14 cellular contexts compared by ENCODE assay signal in the genomic region with DNA sequence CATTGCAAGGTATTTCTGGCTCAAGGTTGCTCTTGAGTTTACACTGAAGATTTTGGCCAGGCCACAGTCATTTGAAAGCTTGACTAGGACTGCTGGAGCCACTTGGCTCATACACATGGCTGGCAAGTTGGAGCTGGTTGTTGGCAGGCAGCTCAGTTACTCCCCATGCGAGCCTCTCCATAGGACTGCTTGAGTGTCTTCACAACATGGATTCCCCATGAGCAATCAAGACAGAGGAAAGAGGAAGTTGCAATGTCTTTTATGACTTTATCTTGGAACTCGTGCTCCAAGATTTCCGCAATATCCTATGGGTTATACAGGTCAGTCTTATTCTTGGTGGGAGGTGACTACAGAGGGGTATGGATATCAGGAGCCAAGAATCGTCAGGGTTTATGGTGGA. TPM values are rescaled to one million over a fixed set of nuclear protein-coding genes. Genes with fewer than 3 reads are reported as not detected.
DNase-seq lines count a peak whose midpoint lies in the region; ATAC-seq and TF ChIP-seq lines count a peak whose summit lies in the region.
"Had no signal": no experiment of that assay in that cellular context is flagged by ENCODE, and none has a peak within 500 bp of the region (broad histone marks: within the 10 kb centered on the region; RNA-seq: fewer than 3 reads in every experiment).

No MANE protein-coding gene starts in this region.

- no peaks in the 10 kb centered on the region for H3K27me3 ChIP-seq in CD8-positive, alpha-beta T cell (ENCODE audit: insufficient read depth, low read length)
- H3K27me3 ChIP-seq in suprapubic skin (no peaks in the 10 kb centered on the region), ascending aorta (no peaks in the 10 kb centered on the region)
- H3K27me3 ChIP-seq: dorsolateral prefrontal cortex had no signal

- WGBS in suprapubic skin = 58% methylated on average over 4 of the region's 4 CpGs

- in situ Hi-C loops in KBM-7 (cut with MboI; ENCODE audit: low pct_unique_long_range_greater_than_20kb, low sequenced_read_pairs) = no loop called here

- POLR2A ChIA-PET in CD8-positive, alpha-beta T cell (lab: Charles Lee) = interaction anchor here (1.2 kb wide), 1 partner anchor 12 kb away, joined by 3 read pairs; no protein-coding TSS in a partner anchor
- POLR2A ChIA-PET in naive thymus-derived CD8-positive, alpha-beta T cell (lab: Charles Lee) = interaction anchor here (1.2 kb wide), 1 partner anchor 85 kb away, joined by 3 read pairs; no protein-coding TSS in a partner anchor

- no peak for TF ChIP-seq POLR2A in suprapubic skin (IDR thresholded peaks at IDR 0.05)

- no peak for TF ChIP-seq EP300 in suprapubic skin (IDR thresholded peaks at IDR 0.05)

- intact Hi-C loops in CD8-positive, alpha-beta T cell (cut with DNase I, micrococcal nuclease) = loop anchor here (5.0 to 10.0 kb wide), 3 partner anchors 404 to 1147 kb away; a partner anchor contains a TSS
- intact Hi-C loops in ascending aorta (cut with DNase I) = no loop called here

- H3K4me3 Mint-ChIP-seq in CD8-positive, alpha-beta T cell = peak overlapping the region; percentile 81
- H3K4me3 Mint-ChIP-seq in brain = peak overlapping the region; percentile 71 to 92 (median 88)
- H3K4me3 Mint-ChIP-seq in naive thymus-derived CD8-positive, alpha-beta T cell = peak overlapping the region in 8 of 10 donors; percentile 13 to 94 (median 48)

- no peak overlapping the region for H3K4me3 ChIP-seq in CD8-positive, alpha-beta T cell (ENCODE audit: low read depth, low read length)
- H3K4me3 ChIP-seq in suprapubic skin (no peak overlapping the region), ascending aorta (no peak overlapping the region)

- H3K9me3 ChIP-seq in CD8-positive, alpha-beta T cell (ENCODE audit: low read length) = no peaks in the 10 kb centered on the region
- H3K9me3 ChIP-seq in suprapubic skin (no peaks in the 10 kb centered on the region), ascending aorta (no peaks in the 10 kb centered on the region)

- no peak overlapping the region for H3K27ac Mint-ChIP-seq in CD8-positive, alpha-beta T cell
- peak overlapping the region; percentile 35 to 98 (median 74) for H3K27ac Mint-ChIP-seq in brain
- peak overlapping the region in 5 of 10 donors; percentile 27 to 99 (median 61) for H3K27ac Mint-ChIP-seq in naive thymus-derived CD8-positive, alpha-beta T cell

- ATAC-seq in CD8-positive, alpha-beta T cell = no peak
- no peak for ATAC-seq in naive thymus-derived CD8-positive, alpha-beta T cell

- no peak overlapping the region for H3K27ac ChIP-seq in CD8-positive, alpha-beta T cell (ENCODE audit: low read depth, low read length)
- H3K27ac ChIP-seq in suprapubic skin (no peak overlapping the region), ascending aorta (no peak overlapping the region)
- H3K27ac ChIP-seq: KMS-11 had no signal

- peaks cover 30% of the 10 kb centered on the region for H3K4me1 Mint-ChIP-seq in CD8-positive, alpha-beta T cell (ENCODE audit: low read depth)
- peaks cover 37% of the 10 kb centered on the region for H3K4me1 Mint-ChIP-seq in brain
- H3K4me1 Mint-ChIP-seq in naive thymus-derived CD8-positive, alpha-beta T cell = peaks cover 8 to 33% (median 24%) of the 10 kb centered on the region in 4 donors

- no peaks in the 10 kb centered on the region for H3K9me3 Mint-ChIP-seq in CD8-positive, alpha-beta T cell
- H3K9me3 Mint-ChIP-seq in brain = peaks cover 3 to 6% (median 4%) of the 10 kb centered on the region in 5 experiments
- peaks cover 0 to 1% (median 0%) of the 10 kb centered on the region in 9 donors for H3K9me3 Mint-ChIP-seq in naive thymus-derived CD8-positive, alpha-beta T cell

- no peaks in the 10 kb centered on the region for H3K36me3 ChIP-seq in CD8-positive, alpha-beta T cell (ENCODE audit: insufficient read depth, low read length)
- H3K36me3 ChIP-seq in suprapubic skin = no peaks in the 10 kb centered on the region
- H3K36me3 ChIP-seq in ascending aorta = peaks cover 0 to 6% of the 10 kb centered on the region in 2 donors

- DNase-seq in CD8-positive, alpha-beta T cell = no peak
- DNase-seq in KBM-7 (peak; percentile 50), suprapubic skin (ENCODE audit: low spot score in 2 of 2) (no peak), ascending aorta (ENCODE audit: low spot score in 2 of 2) (no peak)
- no peak for DNase-seq in naive thymus-derived CD8-positive, alpha-beta T cell
- DNase-seq in effector CD4-positive, alpha-beta T cell = no peak
- DNase-seq: dorsolateral prefrontal cortex, hypothalamus, NCI-H524 treated with DMSO at 0.1 percent for 48 hours, spleen had no signal

- peaks cover 3% of the 10 kb centered on the region for H3K27me3 Mint-ChIP-seq in CD8-positive, alpha-beta T cell (ENCODE audit: low read depth)
- peaks cover 3% of the 10 kb centered on the region for H3K27me3 Mint-ChIP-seq in brain
- peaks cover 0 to 3% (median 3%) of the 10 kb centered on the region in 5 donors for H3K27me3 Mint-ChIP-seq in naive thymus-derived CD8-positive, alpha-beta T cell

- no peak for TF ChIP-seq CTCF in CD8-positive, alpha-beta T cell (IDR thresholded peaks at IDR 0.05)
- TF ChIP-seq CTCF in brain (conservative IDR thresholded peaks at IDR 0.05) = no peak
- no peak for TF ChIP-seq CTCF in suprapubic skin (IDR thresholded peaks at IDR 0.05)
- TF ChIP-seq CTCF in ascending aorta (IDR thresholded peaks at IDR 0.05) = no peak

- peaks cover 15% of the 10 kb centered on the region for H3K4me1 ChIP-seq in CD8-positive, alpha-beta T cell (ENCODE audit: insufficient read depth, low read length)
- H3K4me1 ChIP-seq in suprapubic skin (peaks cover 15% of the 10 kb centered on the region), ascending aorta (peaks cover 0 to 16% of the 10 kb centered on the region in 2 donors)

- CTCF ChIA-PET in CD8-positive, alpha-beta T cell (lab: Charles Lee) = interaction anchor here (1.2 to 1.9 kb wide), 2 partner anchors 20 to 242 kb away, joined by 3 to 4 read pairs; no protein-coding TSS in a partner anchor

- peaks cover 18% of the 10 kb centered on the region for H3K36me3 Mint-ChIP-seq in CD8-positive, alpha-beta T cell
- peaks cover 21% of the 10 kb centered on the region for H3K36me3 Mint-ChIP-seq in brain
- peaks cover 0 to 12% (median 8%) of the 10 kb centered on the region in 3 donors for H3K36me3 Mint-ChIP-seq in naive thymus-derived CD8-positive, alpha-beta T cell

RNA-seq across cellular contexts. Expression of a gene that starts 1.4 kb away (rescaled TPM):
- 1 to 10 TPM; 4.0 to 6.3 TPM for total RNA-seq in CD8-positive, alpha-beta T cell
- polyA plus RNA-seq in brain (ENCODE audit: insufficient read depth, low read depth, low replicate concordance) = 164 TPM
- 10 to 100 TPM; 11.5 to 12.8 TPM for total RNA-seq in naive thymus-derived CD8-positive, alpha-beta T cell
- polyA plus RNA-seq in naive thymus-derived CD8-positive, alpha-beta T cell = 10 to 100 TPM; 18.9 to 24.7 (median 24.3) TPM
- total RNA-seq in suprapubic skin (10 to 100 TPM; 15.4 to 32.3 (median 25.4) TPM), ascending aorta (70.2 TPM)

RNA-seq across cellular contexts. Expression of a gene that starts 26.5 kb away (rescaled TPM):
- total RNA-seq in CD8-positive, alpha-beta T cell = not detected
- polyA plus RNA-seq in brain (ENCODE audit: insufficient read depth, low read depth, low replicate concordance) = not detected
- total RNA-seq in naive thymus-derived CD8-positive, alpha-beta T cell = not detected
- polyA plus RNA-seq in naive thymus-derived CD8-positive, alpha-beta T cell = not detected
- total RNA-seq in suprapubic skin = not detected
- not detected for total RNA-seq in ascending aorta
- total RNA-seq: Daoy; spleen; T-helper 2 cell treated with Interferon-gamma antibody and Interleukin-4, amounts not matched to agents 100 ng/mL and 5 ng/mL, for 36 hours had no signal
- polyA plus RNA-seq: spleen had no signal

RNA-seq across cellular contexts. Expression of a gene that starts 57.8 kb away (rescaled TPM):
- total RNA-seq in CD8-positive, alpha-beta T cell = 1 to 10 TPM in 1 of 2 experiments, under 1 TPM in 1; 0.84 to 2.3 TPM
- 60.3 TPM for polyA plus RNA-seq in brain (ENCODE audit: insufficient read depth, low read depth, low replicate concordance)
- total RNA-seq in naive thymus-derived CD8-positive, alpha-beta T cell = 1 to 10 TPM in 1 of 2 experiments, under 1 TPM in 1; 0.60 to 2.4 TPM
- under 1 TPM in 1 of 3 donors, not detected in 2; 0.07 TPM for polyA plus RNA-seq in naive thymus-derived CD8-positive, alpha-beta T cell
- total RNA-seq in suprapubic skin (10 to 100 TPM; 18.8 to 39.5 (median 26.0) TPM), ascending aorta (67.4 TPM)

Comparison
In these comparisons a context has a peak if more than half of its experiments do, and no peak if none do; other contexts are left out.
1. RNA of a gene that starts 57.8 kb away (total RNA-seq): 67.4 TPM in ascending aorta (single experiment) and 18.8 to 39.5 TPM in suprapubic skin; 0.60 to 2.4 TPM in naive thymus-derived CD8-positive, alpha-beta T cell and 0.84 to 2.3 TPM in CD8-positive, alpha-beta T cell; every median in the first group is over 4 times any median in the second.
2. Peak in every context shown above with its lines, with median percentiles within 50 percentile points of each other: H3K4me3 Mint-ChIP-seq.